ENCODE assay signal across 8 cellular contexts in the genomic region with DNA sequence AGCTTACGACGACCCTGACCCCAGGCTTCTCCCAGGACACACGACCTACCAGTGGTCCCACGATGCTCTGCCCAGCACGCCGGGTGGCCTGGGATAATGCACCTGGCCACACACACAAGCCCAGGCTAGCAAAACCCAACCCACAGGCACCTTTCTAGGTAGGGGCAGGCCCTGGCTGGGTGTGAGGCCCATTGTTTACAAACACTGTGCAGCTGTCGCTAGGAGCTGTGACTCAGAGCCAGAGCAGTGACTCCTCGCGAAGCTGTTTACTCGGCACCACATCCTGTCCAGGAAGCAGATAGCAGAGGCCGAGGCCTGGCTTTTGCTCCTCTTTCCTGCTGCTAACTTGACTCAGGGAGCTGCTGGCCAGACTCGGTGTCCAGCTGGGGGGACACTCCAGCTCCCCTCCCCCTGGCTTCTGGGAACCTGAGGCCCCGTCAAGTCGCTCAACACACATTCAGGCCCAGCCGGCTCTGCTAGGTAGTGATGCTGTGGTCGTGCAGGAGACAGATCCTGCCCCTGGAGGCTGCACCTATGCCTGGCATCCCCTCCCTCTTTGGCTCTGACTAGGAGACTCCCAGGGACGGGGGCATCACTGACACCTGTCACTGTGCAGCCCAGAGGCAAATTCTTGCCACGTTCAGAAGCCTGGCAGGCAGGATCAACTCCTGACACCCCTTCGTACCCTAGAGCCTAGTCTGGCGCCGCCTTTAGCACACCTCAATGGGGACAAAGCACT. TPM values are rescaled to one million over a fixed set of nuclear protein-coding genes. Genes with fewer than 3 reads are reported as not detected.
A peak's percentile ranks its signal among the peaks of the same experiment; 100 is the strongest.
DNase-seq lines count a peak whose midpoint lies in the region; TF ChIP-seq lines count a peak whose summit lies in the region.

No MANE protein-coding gene starts in this region.

- TF ChIP-seq CTCF in GM20000 (IDR thresholded peaks at IDR 0.05; ENCODE audit: extremely low read depth, missing control alignments) (no peak), fibroblast of villous mesenchyme (IDR thresholded peaks at IDR 0.05; ENCODE audit: insufficient read depth, low read depth, low read length) (no peak)

- no peak overlapping the region for H3K4me3 ChIP-seq in fibroblast of villous mesenchyme (ENCODE audit: low read depth, low read length)

- H3K27ac ChIP-seq in temporal lobe (ENCODE audit: low read depth, low read length) = peak overlapping the region; percentile 100

- peak; percentile 96 for DNase-seq in COLO668 (lab: John Stamatoyannopoulos, UW; ENCODE audit: unreplicated experiment)
- DNase-seq in GM20000 (ENCODE audit: low spot score) = peak; percentile 94
- DNase-seq in HS-5 (ENCODE audit: low read depth) = peak; percentile 86
- peak; percentile 98 for DNase-seq in RKO (ENCODE audit: low spot score)
- peak; percentile 96 for DNase-seq in activated effector memory CD4-positive, alpha-beta T cell treated with anti-CD3 and anti-CD28 coated beads, Interleukin-2, amount 50 U/mL, for 16 hours
- DNase-seq in fibroblast of villous mesenchyme (ENCODE audit: low read depth) = peak; percentile 96
- peak in 51 of 56 donors; percentile 39 to 93 (median 75) for DNase-seq in nucleus accumbens (lab: John Stamatoyannopoulos, UW)

RNA-seq across cellular contexts. Expression of a gene that starts 12.8 kb away (rescaled TPM):
- 13.8 and 17.4 TPM in 2 replicates for total RNA-seq in fibroblast of villous mesenchyme
- total RNA-seq in temporal lobe = 92.0 TPM

RNA-seq across cellular contexts. Expression of a gene that starts 29.9 kb away (rescaled TPM):
- 4.7 and 5.8 TPM in 2 replicates for total RNA-seq in fibroblast of villous mesenchyme
- 1.5 TPM for total RNA-seq in temporal lobe
